13 cellular contexts compared by ENCODE assay signal in the genomic region with DNA sequence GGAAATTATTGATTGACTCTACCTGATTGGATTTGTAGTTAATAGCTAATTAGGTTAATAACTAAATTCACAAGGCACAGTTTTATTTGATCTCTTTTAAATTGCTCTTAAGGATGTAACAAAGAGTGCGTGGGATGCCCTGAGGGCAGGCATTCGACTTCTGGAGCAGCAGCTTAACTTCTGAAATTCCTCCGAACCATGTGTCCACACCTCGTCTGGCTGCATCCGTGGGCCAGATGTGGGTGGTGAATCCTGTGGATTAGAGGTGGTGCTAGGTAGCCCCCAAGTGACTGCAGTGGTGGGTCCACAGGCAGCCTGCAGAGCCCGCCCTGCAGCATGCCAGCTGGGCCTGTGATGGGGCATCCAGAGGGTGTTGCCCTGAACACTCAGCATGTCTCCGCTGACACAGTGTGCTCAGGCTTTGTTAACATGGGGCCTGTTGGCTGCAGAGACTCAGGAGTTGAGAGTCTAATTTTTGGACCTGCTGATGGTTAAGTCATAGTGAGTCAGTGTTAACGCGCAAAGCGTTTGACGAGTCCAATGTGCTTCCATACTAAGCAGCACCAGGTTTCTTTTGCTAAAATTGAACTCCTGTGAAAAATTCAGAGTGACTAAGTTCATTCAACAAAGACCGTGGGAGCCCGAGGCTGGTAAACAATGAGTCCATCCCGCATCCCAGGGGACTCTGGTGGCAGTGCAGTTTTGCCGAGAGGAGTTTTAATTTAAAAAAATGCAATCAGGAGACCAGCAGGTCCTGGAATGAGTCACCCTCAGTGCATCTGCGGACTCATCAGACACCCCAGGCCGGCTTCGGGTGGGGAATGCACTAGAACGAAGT. TPM values are rescaled to one million over a fixed set of nuclear protein-coding genes. Genes with fewer than 3 reads are reported as not detected.
DNase-seq lines count a peak whose midpoint lies in the region; ATAC-seq and FAIRE-seq lines count a peak whose summit lies in the region.
"Had no signal": no experiment of that assay in that cellular context is flagged by ENCODE, and none has a peak within 500 bp of the region (broad histone marks: within the 10 kb centered on the region; RNA-seq: fewer than 3 reads in every experiment).

No MANE protein-coding gene starts in this region.

- H3K36me3 Mint-ChIP-seq in activated T-helper 17 cell treated with anti-CD3 and anti-CD28 coated beads, Interleukin-2, amount 50 U/mL, for 72 hours (ENCODE audit: low read depth): peaks cover 78% of the 10 kb centered on the region
- H3K36me3 Mint-ChIP-seq in activated T-cell treated with anti-CD3 and anti-CD28 coated beads, Interleukin-2, amount 50 U/mL, for 72 hours (ENCODE audit: insufficient read depth in 2 of 2): peaks cover 0 to 16% of the 10 kb centered on the region in 2 donors

- H3K9ac ChIP-seq in skeletal muscle satellite cell (ENCODE audit: low read depth, low read length): peak overlapping the region; percentile 24

- no peaks in the 10 kb centered on the region for H3K9me3 Mint-ChIP-seq in activated T-helper 17 cell treated with anti-CD3 and anti-CD28 coated beads, Interleukin-2, amount 50 U/mL, for 72 hours
- no peaks in the 10 kb centered on the region for H3K9me3 Mint-ChIP-seq in activated T-cell treated with anti-CD3 and anti-CD28 coated beads, Interleukin-2, amount 50 U/mL, for 72 hours
- H3K9me3 Mint-ChIP-seq: stimulated activated memory B cell treated with anti-CD40 and anti-IgM and Interleukin-4, amounts not matched to agents 10 μg/mL and 1 μg/mL and 100 μg/mL, for 72 hours had no signal

- peak overlapping the region; percentile 27 for H3K4me2 ChIP-seq in skeletal muscle satellite cell (ENCODE audit: low read length)

- H3K27me3 Mint-ChIP-seq in activated T-helper 17 cell treated with anti-CD3 and anti-CD28 coated beads, Interleukin-2, amount 50 U/mL, for 72 hours: peaks cover 7% of the 10 kb centered on the region
- H3K27me3 Mint-ChIP-seq in activated T-cell treated with anti-CD3 and anti-CD28 coated beads, Interleukin-2, amount 50 U/mL, for 72 hours (ENCODE audit: low read depth): peaks cover 12% of the 10 kb centered on the region

- no peaks in the 10 kb centered on the region for H3K27me3 ChIP-seq in skeletal muscle satellite cell (ENCODE audit: control insufficient read depth, insufficient read depth, low read length)

- H3K4me3 ChIP-seq in skeletal muscle satellite cell (ENCODE audit: low read length): no peak overlapping the region
- H3K4me3 ChIP-seq: coronary artery, skin epidermis had no signal

- no peak overlapping the region for H3K27ac Mint-ChIP-seq in activated T-helper 17 cell treated with anti-CD3 and anti-CD28 coated beads, Interleukin-2, amount 50 U/mL, for 72 hours
- no peak overlapping the region for H3K27ac Mint-ChIP-seq in activated T-cell treated with anti-CD3 and anti-CD28 coated beads, Interleukin-2, amount 50 U/mL, for 72 hours
- H3K27ac Mint-ChIP-seq: stimulated activated memory B cell treated with anti-CD40 and anti-IgM and Interleukin-4, amounts not matched to agents 10 μg/mL and 1 μg/mL and 100 μg/mL, for 72 hours had no signal

- peak; percentile 79 for FAIRE-seq in RCC 7860 (lab: Jason Lieb, UNC)

- no peak overlapping the region for H3K4me3 Mint-ChIP-seq in activated T-helper 17 cell treated with anti-CD3 and anti-CD28 coated beads, Interleukin-2, amount 50 U/mL, for 72 hours
- no peak overlapping the region for H3K4me3 Mint-ChIP-seq in activated T-cell treated with anti-CD3 and anti-CD28 coated beads, Interleukin-2, amount 50 U/mL, for 72 hours
- H3K4me3 Mint-ChIP-seq: stimulated activated memory B cell treated with anti-CD40 and anti-IgM and Interleukin-4, amounts not matched to agents 10 μg/mL and 1 μg/mL and 100 μg/mL, for 72 hours had no signal

- DNase-seq in GM04503 (ENCODE audit: low read depth) (peak; percentile 94), RCC 7860 (ENCODE audit: low spot score) (peak; percentile 88), epithelial cell of prostate (ENCODE audit: low read depth, low spot score) (peak; percentile 39), NCI-H82 (lab: John Stamatoyannopoulos, UW) (no peak)
- no peak for DNase-seq in activated T-cell treated with anti-CD3 and anti-CD28 coated beads, Interleukin-2, amount 50 U/mL, for 72 hours
- DNase-seq: NCI-H1105 had no signal

- H3K4me1 ChIP-seq in skeletal muscle satellite cell (ENCODE audit: control insufficient read depth, insufficient read depth, low read length): peaks cover 17% of the 10 kb centered on the region

- no peaks in the 10 kb centered on the region for H3K9me3 ChIP-seq in skeletal muscle satellite cell (replicated peaks; ENCODE audit: low read length)

- peak overlapping the region; percentile 66 for H3K27ac ChIP-seq in epithelial cell of prostate
- H3K27ac ChIP-seq: coronary artery, VCaP had no signal

- peaks cover 32% of the 10 kb centered on the region for H3K36me3 ChIP-seq in skeletal muscle satellite cell (ENCODE audit: insufficient read depth, low read length)

- peaks cover 8% of the 10 kb centered on the region for H3K4me1 Mint-ChIP-seq in activated T-helper 17 cell treated with anti-CD3 and anti-CD28 coated beads, Interleukin-2, amount 50 U/mL, for 72 hours
- no peaks in the 10 kb centered on the region for H3K4me1 Mint-ChIP-seq in activated T-cell treated with anti-CD3 and anti-CD28 coated beads, Interleukin-2, amount 50 U/mL, for 72 hours (ENCODE audit: low read depth)

- no peak for ATAC-seq in activated T-helper 17 cell treated with anti-CD3 and anti-CD28 coated beads, Interleukin-2, amount 50 U/mL, for 72 hours (replicated peaks)
- ATAC-seq in activated T-cell treated with anti-CD3 and anti-CD28 coated beads, Interleukin-2, amount 50 U/mL, for 72 hours (replicated peaks in 1 of 2): no peak
- no peak for ATAC-seq in activated CD4-positive, CD25-positive, alpha-beta regulatory T cell treated with anti-CD3 and anti-CD28 coated beads, Interleukin-2, amount 50 U/mL, for 24 hours
- ATAC-seq: stimulated activated memory B cell treated with anti-CD40 and anti-IgM and Interleukin-4, amounts not matched to agents 10 μg/mL and 1 μg/mL and 100 μg/mL, for 72 hours had no signal

RNA-seq across cellular contexts. Expression of a gene that starts 3.8 kb away (rescaled TPM):
- under 0.01 and 0.25 TPM in 2 replicates for total RNA-seq in skeletal muscle satellite cell (2012; rRNA removed)
- total RNA-seq in activated T-helper 17 cell treated with anti-CD3 and anti-CD28 coated beads, Interleukin-2, amount 50 U/mL, for 72 hours: under 1 TPM; 0.17 to 0.53 TPM
- total RNA-seq in activated T-cell treated with anti-CD3 and anti-CD28 coated beads, Interleukin-2, amount 50 U/mL, for 72 hours: under 1 TPM in 1 of 2 donors, not detected in 1; 0.19 TPM

RNA-seq across cellular contexts. Expression of a gene that starts 6.7 kb away (rescaled TPM):
- 159 and 181 TPM in 2 replicates for total RNA-seq in skeletal muscle satellite cell (2012; rRNA removed)
- total RNA-seq in activated T-helper 17 cell treated with anti-CD3 and anti-CD28 coated beads, Interleukin-2, amount 50 U/mL, for 72 hours: 100 to 1,000 TPM; 103 to 123 TPM
- total RNA-seq in activated T-cell treated with anti-CD3 and anti-CD28 coated beads, Interleukin-2, amount 50 U/mL, for 72 hours: 100 to 1,000 TPM in 1 of 2 donors, 10 to 100 TPM in 1; 78.5 to 106 TPM

RNA-seq across cellular contexts. Expression of a gene that starts 6.9 kb away (rescaled TPM):
- total RNA-seq in skeletal muscle satellite cell (2012; rRNA removed): 148 and 159 TPM in 2 replicates
- 100 to 1,000 TPM; 103 to 251 TPM for total RNA-seq in activated T-helper 17 cell treated with anti-CD3 and anti-CD28 coated beads, Interleukin-2, amount 50 U/mL, for 72 hours
- 100 to 1,000 TPM in 1 of 2 donors, 10 to 100 TPM in 1; 95.9 to 122 TPM for total RNA-seq in activated T-cell treated with anti-CD3 and anti-CD28 coated beads, Interleukin-2, amount 50 U/mL, for 72 hours

RNA-seq across cellular contexts. Expression of a gene that starts 13.0 kb away (rescaled TPM):
- total RNA-seq in skeletal muscle satellite cell (2012; rRNA removed): 27.7 and 46.4 TPM in 2 replicates
- total RNA-seq in activated T-helper 17 cell treated with anti-CD3 and anti-CD28 coated beads, Interleukin-2, amount 50 U/mL, for 72 hours: 10 to 100 TPM; 10.1 to 26.8 TPM
- 10 to 100 TPM; 13.9 to 14.2 TPM for total RNA-seq in activated T-cell treated with anti-CD3 and anti-CD28 coated beads, Interleukin-2, amount 50 U/mL, for 72 hours

RNA-seq across cellular contexts. Expression of a gene that starts 19.7 kb away (rescaled TPM):
- total RNA-seq in skeletal muscle satellite cell (2012; rRNA removed): 19.9 and 24.6 TPM in 2 replicates
- total RNA-seq in activated T-helper 17 cell treated with anti-CD3 and anti-CD28 coated beads, Interleukin-2, amount 50 U/mL, for 72 hours: 10 to 100 TPM; 41.3 to 47.5 TPM
- total RNA-seq in activated T-cell treated with anti-CD3 and anti-CD28 coated beads, Interleukin-2, amount 50 U/mL, for 72 hours: 10 to 100 TPM; 42.2 to 44.2 TPM

Comparison
In these comparisons a context has a peak if more than half of its experiments do, and no peak if none do; other contexts are left out.
1. DNase-seq: peak in GM04503 (single experiment), RCC 7860 (single experiment) and epithelial cell of prostate (single experiment); none in NCI-H82 (single experiment) and activated T-cell treated with anti-CD3 and anti-CD28 coated beads, Interleukin-2, amount 50 U/mL, for 72 hours (0 of 2).